Comparison of ENCODE assay signal across 23 cellular contexts in genomic region chr17:19973146-19973545, GRCh38.
"Had no signal": no experiment of that assay in that cellular context is flagged by ENCODE, and none has a peak within 500 bp of the region (broad histone marks: within the 10 kb centered on the region; RNA-seq: fewer than 3 reads in every experiment).

No MANE protein-coding gene starts in this region.

- H3K4me3 Mint-ChIP-seq: activated CD4-positive, alpha-beta memory T cell treated with anti-CD3 and anti-CD28 coated beads for 36 hours; activated CD4-positive, alpha-beta T cell treated with anti-CD3 and anti-CD28 coated beads, Interleukin-2, amount 10 ng/mL, durations not matched to agents 24 days and 14 days; activated naive CD8-positive, alpha-beta T cell treated with anti-CD3 and anti-CD28 coated beads, Interleukin-2, amount 10 ng/mL, durations not matched to agents 7 days and 5 days; activated T-helper 1 cell treated with anti-CD3 and anti-CD28 coated beads, Interleukin-12 subunit alpha, Interleukin-12 subunit beta, Interleukin-2, Interleukin-4 antibody, amounts not matched to agents 30 ng/mL and 10 ng/mL and 1 ng/mL, durations not matched to agents 14 hours and 24 hours and 36 hours; endodermal cell; natural killer cell; neural progenitor cell; stimulated activated naive B cell treated with anti-CD40 and anti-IgM and Interleukin-4, amounts not matched to agents 10 μg/mL and 1 μg/mL and 100 μg/mL, for 72 hours had no signal

- H3K9me3 Mint-ChIP-seq: activated CD4-positive, alpha-beta memory T cell treated with anti-CD3 and anti-CD28 coated beads for 36 hours; activated CD4-positive, alpha-beta T cell treated with anti-CD3 and anti-CD28 coated beads, Interleukin-2, amount 10 ng/mL, durations not matched to agents 24 days and 14 days; activated naive CD8-positive, alpha-beta T cell treated with anti-CD3 and anti-CD28 coated beads, Interleukin-2, amount 10 ng/mL, durations not matched to agents 7 days and 5 days; activated T-helper 1 cell treated with anti-CD3 and anti-CD28 coated beads, Interleukin-12 subunit alpha, Interleukin-12 subunit beta, Interleukin-2, Interleukin-4 antibody, amounts not matched to agents 30 ng/mL and 10 ng/mL and 1 ng/mL, durations not matched to agents 14 hours and 24 hours and 36 hours; endodermal cell; natural killer cell; stimulated activated naive B cell treated with anti-CD40 and anti-IgM and Interleukin-4, amounts not matched to agents 10 μg/mL and 1 μg/mL and 100 μg/mL, for 72 hours had no signal

- H3K27me3 ChIP-seq: brain microvascular endothelial cell, foreskin keratinocyte, heart left ventricle, neural progenitor cell, right atrium auricular region, tibial nerve had no signal

- H3K9me3 ChIP-seq: heart left ventricle, right atrium auricular region, tibial nerve had no signal

- ATAC-seq: esophagus mucosa; foreskin keratinocyte; heart left ventricle; natural killer cell; stimulated activated naive B cell treated with anti-CD40 and anti-IgM and Interleukin-4, amounts not matched to agents 10 μg/mL and 1 μg/mL and 100 μg/mL, for 72 hours had no signal

- H3K27ac ChIP-seq: brain microvascular endothelial cell, foreskin keratinocyte, heart left ventricle, neural progenitor cell, right atrium auricular region, tibial nerve, VCaP had no signal

- H3K36me3 Mint-ChIP-seq: natural killer cell had no signal

- DNase-seq: activated CD4-positive, alpha-beta memory T cell treated with anti-CD3 and anti-CD28 coated beads for 36 hours; activated CD4-positive, alpha-beta T cell treated with anti-CD3 and anti-CD28 coated beads, Interleukin-2, amount 10 ng/mL, durations not matched to agents 24 days and 14 days; activated gamma-delta T cell; activated naive CD8-positive, alpha-beta T cell treated with anti-CD3 and anti-CD28 coated beads, Interleukin-2, amount 10 ng/mL, durations not matched to agents 7 days and 5 days; activated T-cell treated with anti-CD3 and anti-CD28 coated beads for 4 hours; amniotic stem cell; brain microvascular endothelial cell; caudate nucleus; endodermal cell; foreskin keratinocyte; heart left ventricle; hypothalamus; natural killer cell; stimulated activated CD4-positive, alpha-beta T cell treated with anti-CD3 and anti-CD28 coated beads, Interleukin-1b, Interleukin-23, amount 100 ng/mL, for 48 hours; stimulated activated naive B cell treated with anti-CD40 and anti-IgM and Interleukin-4, amounts not matched to agents 10 μg/mL and 1 μg/mL and 100 μg/mL, for 72 hours; T-helper 1 cell had no signal

- H3K4me1 ChIP-seq: foreskin keratinocyte had no signal

- H3K4me3 ChIP-seq: heart left ventricle, neural progenitor cell, right atrium auricular region, smooth muscle cell, tibial nerve had no signal

- H3K27me3 Mint-ChIP-seq: activated CD4-positive, alpha-beta memory T cell treated with anti-CD3 and anti-CD28 coated beads for 36 hours; activated CD4-positive, alpha-beta T cell treated with anti-CD3 and anti-CD28 coated beads, Interleukin-2, amount 10 ng/mL, durations not matched to agents 24 days and 14 days; activated naive CD8-positive, alpha-beta T cell treated with anti-CD3 and anti-CD28 coated beads, Interleukin-2, amount 10 ng/mL, durations not matched to agents 7 days and 5 days; stimulated activated naive B cell treated with anti-CD40 and anti-IgM and Interleukin-4, amounts not matched to agents 10 μg/mL and 1 μg/mL and 100 μg/mL, for 72 hours had no signal

- H3K27ac Mint-ChIP-seq: activated CD4-positive, alpha-beta memory T cell treated with anti-CD3 and anti-CD28 coated beads for 36 hours; activated CD4-positive, alpha-beta T cell treated with anti-CD3 and anti-CD28 coated beads, Interleukin-2, amount 10 ng/mL, durations not matched to agents 24 days and 14 days; activated naive CD8-positive, alpha-beta T cell treated with anti-CD3 and anti-CD28 coated beads, Interleukin-2, amount 10 ng/mL, durations not matched to agents 7 days and 5 days; activated T-helper 1 cell treated with anti-CD3 and anti-CD28 coated beads, Interleukin-12 subunit alpha, Interleukin-12 subunit beta, Interleukin-2, Interleukin-4 antibody, amounts not matched to agents 30 ng/mL and 10 ng/mL and 1 ng/mL, durations not matched to agents 14 hours and 24 hours and 36 hours; endodermal cell; neural progenitor cell; stimulated activated naive B cell treated with anti-CD40 and anti-IgM and Interleukin-4, amounts not matched to agents 10 μg/mL and 1 μg/mL and 100 μg/mL, for 72 hours had no signal
